Comparison of ENCODE assay signal across 15 cellular contexts in genomic region chr2:239137165-239137889, GRCh38.
A peak's percentile ranks its signal among the peaks of the same experiment; 100 is the strongest.
DNase-seq lines count a peak whose midpoint lies in the region; ATAC-seq and TF ChIP-seq lines count a peak whose summit lies in the region.
"Had no signal": no experiment of that assay in that cellular context is flagged by ENCODE, and none has a peak within 500 bp of the region (broad histone marks: within the 10 kb centered on the region; RNA-seq: fewer than 3 reads in every experiment).

No MANE protein-coding gene starts in this region.

- H3K4me3 ChIP-seq in heart right ventricle = no peak overlapping the region

- H3K4me3 Mint-ChIP-seq in natural killer cell treated with Interleukin-12 subunit alpha and Interleukin-12 subunit beta and Interleukin-15 and Interleukin-18, amount 100 ng/mL, for 72 hours = peak overlapping the region; percentile 52

- peak; percentile 45 for ATAC-seq in Right ventricle myocardium inferior
- peak; percentile 43 to 83 (median 64) for ATAC-seq in heart right ventricle
- peak; percentile 36 to 60 for ATAC-seq in natural killer cell treated with Interleukin-12 subunit alpha and Interleukin-12 subunit beta and Interleukin-15 and Interleukin-18, amount 100 ng/mL, for 72 hours
- ATAC-seq in HG02571 (IDR thresholded peaks at IDR 0.05; ENCODE audit: unreplicated experiment) = no peak
- ATAC-seq in left colon = no peak
- ATAC-seq: PC-3 had no signal

- peaks cover 0 to 6% (median 0%) of the 10 kb centered on the region in 11 donors for H3K9me3 ChIP-seq in heart right ventricle
- H3K9me3 ChIP-seq: BE2C had no signal

- H3K27me3 Mint-ChIP-seq in natural killer cell treated with Interleukin-12 subunit alpha and Interleukin-12 subunit beta and Interleukin-15 and Interleukin-18, amount 100 ng/mL, for 72 hours = no peaks in the 10 kb centered on the region

- no peak for TF ChIP-seq CTCF in heart right ventricle (IDR thresholded peaks at IDR 0.05)

- H3K36me3 Mint-ChIP-seq in natural killer cell treated with Interleukin-12 subunit alpha and Interleukin-12 subunit beta and Interleukin-15 and Interleukin-18, amount 100 ng/mL, for 72 hours = peaks cover 30% of the 10 kb centered on the region

- H3K4me1 Mint-ChIP-seq in natural killer cell treated with Interleukin-12 subunit alpha and Interleukin-12 subunit beta and Interleukin-15 and Interleukin-18, amount 100 ng/mL, for 72 hours (ENCODE audit: low read depth in 2 of 2) = peaks cover 17 to 25% of the 10 kb centered on the region in 2 donors

- intact Hi-C loops in Right ventricle myocardium inferior (cut with DNase I) (no loop called here), cardiac septum (cut with DNase I) (no loop called here), heart right ventricle (cut with DNase I) (no loop called here), left colon (cut with DNase I, micrococcal nuclease) (no loop called here)

- H3K27ac Mint-ChIP-seq in natural killer cell treated with Interleukin-12 subunit alpha and Interleukin-12 subunit beta and Interleukin-15 and Interleukin-18, amount 100 ng/mL, for 72 hours = no peak overlapping the region

- peaks cover 0 to 10% (median 4%) of the 10 kb centered on the region in 9 donors for H3K4me1 ChIP-seq in heart right ventricle
- H3K4me1 ChIP-seq: BE2C had no signal

- DNase-seq in Right ventricle myocardium inferior (ENCODE audit: missing footprints) = no peak
- no peak for DNase-seq in cardiac septum (ENCODE audit: low spot score)
- no peak for DNase-seq in heart right ventricle
- no peak for DNase-seq in natural killer cell treated with Interleukin-12 subunit alpha and Interleukin-12 subunit beta and Interleukin-15 and Interleukin-18, amount 100 ng/mL, for 72 hours (ENCODE audit: low spot score)
- peak in 3 of 49 donors; percentile 34 to 46 (median 36) for DNase-seq in substantia nigra (lab: John Stamatoyannopoulos, UW)
- no peak for DNase-seq in NCI-H1092 (lab: John Stamatoyannopoulos, UW)
- DNase-seq in left colon = no peak
- DNase-seq: 8988T, BE2C, NCI-H1048, NCI-H146, NCI-H2081, NCI-H748 treated with DMSO at 0.1 percent for 48 hours, PC-3 had no signal

- peaks cover 0 to 100% (median 44%) of the 10 kb centered on the region in 9 donors for H3K36me3 ChIP-seq in heart right ventricle

- H3K9me3 Mint-ChIP-seq in natural killer cell treated with Interleukin-12 subunit alpha and Interleukin-12 subunit beta and Interleukin-15 and Interleukin-18, amount 100 ng/mL, for 72 hours = no peaks in the 10 kb centered on the region

- WGBS in heart right ventricle, 2 donors = 67 to 71% methylated on average over 26 of the region's 26 CpGs

- H3K27me3 ChIP-seq in heart right ventricle = no peaks in the 10 kb centered on the region
- H3K27me3 ChIP-seq: BE2C had no signal

- H3K27ac ChIP-seq in heart right ventricle (peak overlapping the region in 1 of 10 donors; percentile 25), substantia nigra (ENCODE audit: low read depth, low read length, poor library complexity, severe bottlenecking) (peak overlapping the region; percentile 54)

Comparison
In these comparisons a context has a peak if more than half of its experiments do, and no peak if none do; other contexts are left out.
1. ATAC-seq: peak in Right ventricle myocardium inferior (single experiment), heart right ventricle (8 of 8) and natural killer cell treated with Interleukin-12 subunit alpha and Interleukin-12 subunit beta and Interleukin-15 and Interleukin-18, amount 100 ng/mL, for 72 hours (2 of 2); none in HG02571 (single experiment) and left colon (single experiment).